20 cellular contexts compared by ENCODE assay signal in the genomic region with DNA sequence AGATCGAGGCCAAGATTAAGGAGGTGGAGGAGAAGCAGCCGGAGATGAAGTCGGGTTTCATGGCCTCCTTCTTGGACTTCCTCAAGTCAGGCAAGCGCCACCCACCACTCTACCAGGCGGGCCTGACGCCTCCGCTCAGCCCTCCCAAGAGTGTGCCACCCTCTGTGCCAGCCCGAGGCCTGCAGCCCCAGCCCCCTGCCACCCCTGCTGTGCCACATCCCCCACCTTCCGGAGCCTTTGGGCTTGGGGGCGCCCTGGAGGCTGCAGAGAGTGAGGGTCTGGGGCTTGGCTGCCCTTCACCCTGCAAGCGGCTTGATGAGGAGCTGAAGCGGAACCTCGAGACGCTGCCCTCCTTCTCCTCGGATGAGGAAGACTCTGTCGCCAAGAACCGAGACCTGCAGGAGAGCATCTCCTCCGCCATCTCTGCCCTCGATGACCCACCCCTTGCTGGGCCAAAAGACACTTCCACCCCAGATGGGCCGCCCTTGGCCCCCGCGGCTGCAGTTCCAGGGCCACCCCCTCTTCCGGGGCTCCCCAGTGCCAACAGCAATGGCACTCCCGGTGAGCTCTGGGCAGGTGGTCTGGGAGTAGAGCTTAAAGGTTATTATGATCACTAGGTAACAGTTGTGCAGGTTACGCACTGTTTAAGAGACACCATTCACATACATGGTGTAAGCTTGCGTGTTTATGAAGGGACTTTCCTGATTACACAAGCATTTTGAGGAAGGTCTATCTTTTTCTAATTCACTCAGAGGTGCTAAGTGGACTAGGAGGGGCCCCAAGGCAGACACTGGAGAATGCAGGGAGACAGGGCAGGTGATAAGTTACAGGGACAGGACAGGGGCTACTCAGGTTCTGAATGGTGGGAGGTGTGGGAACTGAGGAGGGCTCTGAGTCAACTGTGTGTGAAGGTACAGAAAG. TPM values are rescaled to one million over a fixed set of nuclear protein-coding genes. Genes with fewer than 3 reads are reported as not detected.
DNase-seq lines count a peak whose midpoint lies in the region; ATAC-seq and TF ChIP-seq lines count a peak whose summit lies in the region.
"Had no signal": no experiment of that assay in that cellular context is flagged by ENCODE, and none has a peak within 500 bp of the region (broad histone marks: within the 10 kb centered on the region; RNA-seq: fewer than 3 reads in every experiment).

No MANE protein-coding gene starts in this region.

- H3K9me3 ChIP-seq in endodermal cell (ENCODE audit: control insufficient read depth, low read length), result no peaks in the 10 kb centered on the region
- H3K9me3 ChIP-seq: lower lobe of right lung, Peyer's patch, psoas muscle, upper lobe of right lung had no signal

- H3K36me3 Mint-ChIP-seq in T-helper 1 cell treated with Interleukin-12 subunit alpha and Interleukin-12 subunit beta and Interleukin-4 antibody, amounts not matched to agents 30 μg/mL and 1 μg/mL, for 36 hours (ENCODE audit: low read depth), result peaks cover 28% of the 10 kb centered on the region
- H3K36me3 Mint-ChIP-seq in stimulated activated naive CD8-positive, alpha-beta T cell treated with anti-CD3 and anti-CD28 coated beads, Interleukin-15, Interleukin-2, amounts not matched to agents 100 ng/mL and 50 ng/mL, for 24 hours (ENCODE audit: low read depth), result peaks cover 21% of the 10 kb centered on the region
- H3K36me3 Mint-ChIP-seq in endodermal cell (ENCODE audit: low read depth) (peaks cover 64% of the 10 kb centered on the region), type B pancreatic cell (peaks cover 16% of the 10 kb centered on the region)

- no peak overlapping the region for H3K4me3 ChIP-seq in endodermal cell (ENCODE audit: low read length)
- H3K4me3 ChIP-seq: coronary artery, lower lobe of right lung, Peyer's patch, psoas muscle, upper lobe of right lung had no signal

- H3K4me1 ChIP-seq in endodermal cell (ENCODE audit: control insufficient read depth, insufficient read depth, low read length), result no peaks in the 10 kb centered on the region
- H3K4me1 ChIP-seq: lower lobe of right lung, Peyer's patch, psoas muscle, upper lobe of right lung had no signal

- H3K27me3 Mint-ChIP-seq in T-helper 1 cell treated with Interleukin-12 subunit alpha and Interleukin-12 subunit beta and Interleukin-4 antibody, amounts not matched to agents 30 μg/mL and 1 μg/mL, for 36 hours (ENCODE audit: low read depth), result no peaks in the 10 kb centered on the region
- no peaks in the 10 kb centered on the region for H3K27me3 Mint-ChIP-seq in stimulated activated naive CD8-positive, alpha-beta T cell treated with anti-CD3 and anti-CD28 coated beads, Interleukin-15, Interleukin-2, amounts not matched to agents 100 ng/mL and 50 ng/mL, for 24 hours
- H3K27me3 Mint-ChIP-seq in endodermal cell (ENCODE audit: insufficient read depth) (no peaks in the 10 kb centered on the region), type B pancreatic cell (no peaks in the 10 kb centered on the region)

- DNase-seq in T-helper 1 cell, result no peak
- no peak for DNase-seq in stimulated activated naive CD8-positive, alpha-beta T cell treated with anti-CD3 and anti-CD28 coated beads, Interleukin-15, Interleukin-2, amounts not matched to agents 100 U/mL and 50 U/mL, for 24 hours
- DNase-seq in endodermal cell, result no peak
- no peak for DNase-seq in type B pancreatic cell (ENCODE audit: extremely low spot score, unreplicated experiment)
- no peak for DNase-seq in hypothalamus (lab: John Stamatoyannopoulos, UW)
- DNase-seq: activated CD4-positive, alpha-beta T cell treated with anti-CD3 and anti-CD28 coated beads for 48 hours; activated CD8-positive, alpha-beta memory T cell treated with anti-CD3 and anti-CD28 coated beads, Interleukin-2, amount 50 U/mL, for 48 hours; KG1; lower lobe of right lung; NCI-H1436 treated with DMSO at 0.1 percent for 48 hours; NCI-H524; NK-92 treated with Interleukin-12 subunit alpha and Interleukin-12 subunit beta, amount 100 ng/mL, for 24 hours; Peyer's patch; psoas muscle; upper lobe of right lung had no signal

- H3K4me1 Mint-ChIP-seq in T-helper 1 cell treated with Interleukin-12 subunit alpha and Interleukin-12 subunit beta and Interleukin-4 antibody, amounts not matched to agents 30 μg/mL and 1 μg/mL, for 36 hours (ENCODE audit: low read depth), result peaks cover 5% of the 10 kb centered on the region
- peaks cover 3% of the 10 kb centered on the region for H3K4me1 Mint-ChIP-seq in stimulated activated naive CD8-positive, alpha-beta T cell treated with anti-CD3 and anti-CD28 coated beads, Interleukin-15, Interleukin-2, amounts not matched to agents 100 ng/mL and 50 ng/mL, for 24 hours (ENCODE audit: low read depth)
- H3K4me1 Mint-ChIP-seq in endodermal cell (no peaks in the 10 kb centered on the region), type B pancreatic cell (ENCODE audit: unreplicated experiment) (no peaks in the 10 kb centered on the region)

- ATAC-seq in stimulated activated naive CD8-positive, alpha-beta T cell treated with anti-CD3 and anti-CD28 coated beads, Interleukin-15, Interleukin-2, amounts not matched to agents 100 U/mL and 50 U/mL, for 24 hours, result no peak
- ATAC-seq in HG02571 (IDR thresholded peaks at IDR 0.05; ENCODE audit: unreplicated experiment), result no peak
- ATAC-seq: lower lobe of right lung, psoas muscle, upper lobe of right lung had no signal

- no peaks in the 10 kb centered on the region for H3K27me3 ChIP-seq in endodermal cell (ENCODE audit: control insufficient read depth, insufficient read depth, low read length, poor library complexity, severe bottlenecking)
- H3K27me3 ChIP-seq: Peyer's patch, upper lobe of right lung had no signal

- no peaks in the 10 kb centered on the region for H3K9me3 Mint-ChIP-seq in T-helper 1 cell treated with Interleukin-12 subunit alpha and Interleukin-12 subunit beta and Interleukin-4 antibody, amounts not matched to agents 30 μg/mL and 1 μg/mL, for 36 hours
- H3K9me3 Mint-ChIP-seq in stimulated activated naive CD8-positive, alpha-beta T cell treated with anti-CD3 and anti-CD28 coated beads, Interleukin-15, Interleukin-2, amounts not matched to agents 100 ng/mL and 50 ng/mL, for 24 hours, result no peaks in the 10 kb centered on the region
- H3K9me3 Mint-ChIP-seq in endodermal cell (no peaks in the 10 kb centered on the region), type B pancreatic cell (no peaks in the 10 kb centered on the region)

- TF ChIP-seq CTCF in endodermal cell (conservative IDR thresholded peaks at IDR 0.05) (no peak), type B pancreatic cell (conservative IDR thresholded peaks at IDR 0.05) (no peak)

- peaks cover 58% of the 10 kb centered on the region for H3K36me3 ChIP-seq in endodermal cell (ENCODE audit: control insufficient read depth, insufficient read depth, low read length)

- 98% methylated on average over 16 to 26 of the region's 26 CpGs for WGBS in endodermal cell (ENCODE audit: insufficient coverage in 1 of 2, insufficient read length in 1 of 2), 2 experiments

- peak overlapping the region; percentile 65 for H3K27ac Mint-ChIP-seq in T-helper 1 cell treated with Interleukin-12 subunit alpha and Interleukin-12 subunit beta and Interleukin-4 antibody, amounts not matched to agents 30 μg/mL and 1 μg/mL, for 36 hours
- peak overlapping the region; percentile 65 for H3K27ac Mint-ChIP-seq in stimulated activated naive CD8-positive, alpha-beta T cell treated with anti-CD3 and anti-CD28 coated beads, Interleukin-15, Interleukin-2, amounts not matched to agents 100 ng/mL and 50 ng/mL, for 24 hours
- H3K27ac Mint-ChIP-seq in endodermal cell (peak overlapping the region; percentile 39), type B pancreatic cell (peak overlapping the region; percentile 14)

- no peak overlapping the region for H3K9ac ChIP-seq in endodermal cell (ENCODE audit: extremely low read depth, low read length, poor library complexity, severe bottlenecking)

- H3K27ac ChIP-seq in endodermal cell (ENCODE audit: low read depth, low read length), result no peak overlapping the region
- H3K27ac ChIP-seq: 22Rv1, coronary artery, lower lobe of right lung, Peyer's patch, psoas muscle, upper lobe of right lung had no signal

- no peak overlapping the region for H3K4me3 Mint-ChIP-seq in T-helper 1 cell treated with Interleukin-12 subunit alpha and Interleukin-12 subunit beta and Interleukin-4 antibody, amounts not matched to agents 30 μg/mL and 1 μg/mL, for 36 hours
- no peak overlapping the region for H3K4me3 Mint-ChIP-seq in stimulated activated naive CD8-positive, alpha-beta T cell treated with anti-CD3 and anti-CD28 coated beads, Interleukin-15, Interleukin-2, amounts not matched to agents 100 ng/mL and 50 ng/mL, for 24 hours
- H3K4me3 Mint-ChIP-seq in endodermal cell, result no peak overlapping the region
- no peak overlapping the region for H3K4me3 Mint-ChIP-seq in type B pancreatic cell

RNA-seq across cellular contexts. Expression of gene PRR12, which starts 8.7 kb away (rescaled TPM):
- total RNA-seq in endodermal cell (10 to 100 TPM; 67.6 to 69.6 TPM), type B pancreatic cell (ENCODE audit: low replicate concordance) (32.0 and 40.0 TPM in 2 replicates)
- polyA plus RNA-seq in endodermal cell (2013, experiment 1 of 2), result 29.6 TPM
- 27.0 TPM for polyA plus RNA-seq in endodermal cell (2013, experiment 2 of 2)

RNA-seq across cellular contexts. Expression of gene PRRG2, which starts 18.5 kb away (rescaled TPM):
- 1 to 10 TPM; 3.7 to 6.9 TPM for total RNA-seq in endodermal cell
- polyA plus RNA-seq in endodermal cell (2013, experiment 1 of 2), result 0.53 TPM
- 0.25 TPM for polyA plus RNA-seq in endodermal cell (2013, experiment 2 of 2)
- total RNA-seq in type B pancreatic cell (ENCODE audit: low replicate concordance), result 5.1 and 5.2 TPM in 2 replicates

RNA-seq across cellular contexts. Expression of gene NOSIP, which starts 19.3 kb away (rescaled TPM):
- 10 to 100 TPM; 58.0 to 62.3 TPM for total RNA-seq in endodermal cell
- 62.3 TPM for polyA plus RNA-seq in endodermal cell (2013, experiment 1 of 2)
- polyA plus RNA-seq in endodermal cell (2013, experiment 2 of 2), result 59.5 TPM
- 56.3 and 62.0 TPM in 2 replicates for total RNA-seq in type B pancreatic cell (ENCODE audit: low replicate concordance)

RNA-seq across cellular contexts. Expression of gene RRAS, which starts 40.3 kb away (rescaled TPM):
- total RNA-seq in endodermal cell (1 to 10 TPM; 5.8 to 7.3 TPM), type B pancreatic cell (ENCODE audit: low replicate concordance) (10.6 and 16.0 TPM in 2 replicates)
- 18.7 TPM for polyA plus RNA-seq in endodermal cell (2013, experiment 1 of 2)
- polyA plus RNA-seq in endodermal cell (2013, experiment 2 of 2), result 22.4 TPM

RNA-seq across cellular contexts. Expression of gene SCAF1, which starts 42.4 kb away (rescaled TPM):
- 10 to 100 TPM; 84.8 to 94.5 TPM for total RNA-seq in endodermal cell
- polyA plus RNA-seq in endodermal cell (2013, experiment 1 of 2), result 44.7 TPM
- polyA plus RNA-seq in endodermal cell (2013, experiment 2 of 2), result 40.4 TPM
- total RNA-seq in type B pancreatic cell (ENCODE audit: low replicate concordance), result 75.0 and 78.1 TPM in 2 replicates

Comparison
In these comparisons a context has a peak if more than half of its experiments do, and no peak if none do; other contexts are left out.
1. H3K27ac Mint-ChIP-seq: peak in every context shown above with its lines; median percentile 65 in T-helper 1 cell treated with Interleukin-12 subunit alpha and Interleukin-12 subunit beta and Interleukin-4 antibody, amounts not matched to agents 30 μg/mL and 1 μg/mL, for 36 hours; 65 in stimulated activated naive CD8-positive, alpha-beta T cell treated with anti-CD3 and anti-CD28 coated beads, Interleukin-15, Interleukin-2, amounts not matched to agents 100 ng/mL and 50 ng/mL, for 24 hours; 39 in endodermal cell; 14 in type B pancreatic cell.